Comparison of ENCODE assay signal across 8 cellular contexts in the genomic region with DNA sequence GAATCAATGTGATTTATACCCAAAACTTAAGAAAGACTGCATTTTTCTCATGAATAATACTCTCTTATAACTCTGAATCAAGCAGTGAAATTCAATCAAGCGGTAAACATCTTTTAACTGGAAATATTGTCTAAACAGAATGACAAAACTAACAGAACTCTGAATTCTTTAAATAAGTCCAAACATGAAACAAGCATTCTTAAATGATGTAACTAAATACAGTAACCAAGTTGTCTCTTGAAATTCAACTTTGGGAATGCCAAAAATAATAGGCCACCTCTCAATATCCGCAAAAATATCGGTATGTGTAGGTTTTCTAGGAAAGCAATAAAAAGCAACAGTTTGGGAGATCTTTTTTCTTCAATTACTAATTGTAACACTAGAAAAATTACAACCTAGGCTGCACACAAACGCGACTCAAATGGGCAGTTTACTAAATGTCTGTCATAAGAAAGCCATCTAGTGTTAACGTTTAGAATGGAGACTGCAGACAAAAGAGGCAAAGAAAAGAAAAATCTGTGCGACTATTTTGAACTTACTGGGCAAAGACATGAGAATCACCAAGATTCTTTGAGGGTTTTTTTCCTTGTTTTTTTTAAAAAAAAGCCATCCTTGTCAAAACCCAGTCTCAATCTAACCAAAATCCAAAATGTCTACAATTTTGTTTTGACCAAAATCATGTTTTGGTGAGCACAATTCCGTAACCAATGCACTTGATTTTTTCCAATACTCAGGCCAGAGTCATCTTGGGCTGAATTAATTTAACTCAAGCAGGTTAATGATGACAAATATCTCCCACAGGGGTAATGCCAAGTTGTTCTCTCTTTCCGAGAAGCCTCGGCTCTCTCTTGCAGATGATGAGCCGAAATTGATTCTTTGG. TPM values are rescaled to one million over a fixed set of nuclear protein-coding genes. Genes with fewer than 3 reads are reported as not detected.
DNase-seq lines count a peak whose midpoint lies in the region; ATAC-seq and TF ChIP-seq lines count a peak whose summit lies in the region.

No MANE protein-coding gene starts in this region.

- no peaks in the 10 kb centered on the region for H3K36me3 ChIP-seq in ectodermal cell (ENCODE audit: control insufficient read depth, insufficient read depth, low read length)
- no peaks in the 10 kb centered on the region for H3K36me3 ChIP-seq in mucosa of stomach (ENCODE audit: control insufficient read depth, insufficient read depth, low read length)

- H3K4me1 ChIP-seq in ectodermal cell (ENCODE audit: control insufficient read depth, insufficient read depth, low read length) (peaks cover 14% of the 10 kb centered on the region), mucosa of stomach (ENCODE audit: control insufficient read depth, insufficient read depth, low read length) (peaks cover 6% of the 10 kb centered on the region)

- H3K27ac ChIP-seq in ectodermal cell (ENCODE audit: insufficient read depth, low read depth, low read length, poor library complexity, severe bottlenecking): no peak overlapping the region

- WGBS in ectodermal cell, 2 experiments: 22 to 32% methylated on average over 9 to 11 of the region's 11 CpGs

- TF ChIP-seq CTCF in GM12872 (IDR thresholded peaks at IDR 0.05; ENCODE audit: insufficient read depth, low read depth, low read length): peak; percentile 24; the same call in 1 of the 3 replicates

- H3K9me3 ChIP-seq in ectodermal cell (ENCODE audit: control insufficient read depth, low read length) (no peaks in the 10 kb centered on the region), mucosa of stomach (ENCODE audit: control insufficient read depth, low read length) (no peaks in the 10 kb centered on the region)

- in situ Hi-C loops in ACHN (cut with HindIII; ENCODE audit: low pct_ligation_motif_present, low pct_unique_long_range_greater_than_20kb, low sequenced_read_pairs): no loop called here

- DNase-seq in ACHN (peak; percentile 33), RPMI7951 (ENCODE audit: low read depth) (peak; percentile 63), NCI-H2081 treated with DMSO at 0.1 percent for 48 hours (lab: John Stamatoyannopoulos, UW) (no peak)
- DNase-seq in stimulated activated naive CD4-positive, alpha-beta T cell (lab: John Stamatoyannopoulos, UW): no peak

- H3K27me3 ChIP-seq in ectodermal cell (ENCODE audit: control insufficient read depth, insufficient read depth, low read length, poor library complexity, severe bottlenecking) (peaks cover 31% of the 10 kb centered on the region), mucosa of stomach (ENCODE audit: control insufficient read depth, insufficient read depth, low read length) (peaks cover 7% of the 10 kb centered on the region)

- peak overlapping the region; percentile 54 for H3K9ac ChIP-seq in mucosa of stomach (ENCODE audit: low read length)

- ATAC-seq in GM21423 (IDR thresholded peaks at IDR 0.05; ENCODE audit: unreplicated experiment): no peak

- peak overlapping the region; percentile 74 for H3K4me3 ChIP-seq in ectodermal cell (ENCODE audit: insufficient read depth, low read depth, low read length)
- peak overlapping the region; percentile 58 for H3K4me3 ChIP-seq in mucosa of stomach (ENCODE audit: low read length)

RNA-seq across cellular contexts. Expression of a gene that starts 1.4 kb away (rescaled TPM):
- 12.9 and 21.0 TPM in 2 replicates for total RNA-seq in RPMI7951 (2014; rRNA removed; shearing (Covaris generic))
- polyA plus RNA-seq in ectodermal cell (2013, experiment 1 of 4): 30.2 TPM
- polyA plus RNA-seq in ectodermal cell (2013, experiment 2 of 4): 25.9 TPM
- 21.5 TPM for polyA plus RNA-seq in ectodermal cell (2013, experiment 3 of 4)
- polyA plus RNA-seq in ectodermal cell (2013, experiment 4 of 4): 24.8 TPM

Comparison
In these comparisons a context has a peak if more than half of its experiments do, and no peak if none do; other contexts are left out.
1. DNase-seq: peak in ACHN (single experiment) and RPMI7951 (single experiment); none in NCI-H2081 treated with DMSO at 0.1 percent for 48 hours (single experiment) and stimulated activated naive CD4-positive, alpha-beta T cell (0 of 6).